ENCODE assay signal across 6 cellular contexts in the genomic region with DNA sequence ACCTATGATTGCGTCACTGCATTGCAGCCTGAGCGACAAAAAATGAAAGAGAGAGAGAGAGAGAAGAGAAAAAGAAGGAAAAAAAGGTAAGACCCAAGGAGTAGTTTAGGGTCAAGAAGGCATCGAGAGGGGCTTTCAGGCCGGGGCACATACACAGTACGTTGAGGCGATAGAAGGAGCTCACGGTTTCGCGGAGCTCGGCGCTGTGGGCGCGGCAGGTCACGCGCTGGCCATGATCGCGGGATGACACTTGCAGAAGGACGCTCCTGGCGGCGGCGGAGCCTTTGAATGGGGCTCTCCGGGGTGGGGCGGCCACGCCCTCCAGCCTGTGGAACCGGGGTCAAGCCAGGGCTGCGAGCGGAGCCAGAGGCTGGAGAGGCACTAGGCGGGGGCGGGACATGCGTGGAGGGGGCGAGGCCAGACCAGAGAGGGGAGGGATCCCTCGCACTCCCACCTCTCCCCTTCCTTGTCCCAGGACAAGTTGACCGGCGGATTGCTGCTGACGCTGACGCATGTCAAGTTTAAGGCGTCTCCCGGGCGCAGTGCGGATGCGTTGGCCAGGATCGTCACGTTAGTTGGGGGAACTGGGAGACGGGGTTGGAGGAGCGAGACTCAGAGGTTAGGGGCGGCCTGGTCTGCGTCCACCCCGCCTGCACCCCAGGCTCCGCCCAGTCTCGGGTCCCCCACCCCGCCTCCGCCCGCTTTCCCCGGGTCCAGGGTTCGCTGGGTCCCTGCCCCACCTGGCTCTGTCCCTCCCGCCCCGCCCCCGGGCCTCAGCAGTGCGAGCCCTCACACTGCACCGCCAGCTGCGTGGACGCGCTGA. TPM values are rescaled to one million over a fixed set of nuclear protein-coding genes. Genes with fewer than 3 reads are reported as not detected.
A peak's percentile ranks its signal among the peaks of the same experiment; 100 is the strongest.
DNase-seq lines count a peak whose midpoint lies in the region; ATAC-seq and TF ChIP-seq lines count a peak whose summit lies in the region.

No MANE protein-coding gene starts in this region.

- H3K36me3 Mint-ChIP-seq in activated CD8-positive, alpha-beta memory T cell treated with anti-CD3 and anti-CD28 coated beads, Interleukin-2, amount 10 ng/mL, durations not matched to agents 7 days and 5 days: peaks cover 3% of the 10 kb centered on the region

- CTCF ChIA-PET in activated CD8-positive, alpha-beta memory T cell treated with anti-CD3 and anti-CD28 coated beads, Interleukin-2, amount 10 ng/mL, durations not matched to agents 7 days and 5 days (lab: Charles Lee): interaction anchor here (1.0 to 1.2 kb wide), 2 partner anchors 11 to 85 kb away, joined by 3 read pairs; no protein-coding TSS in a partner anchor

- ATAC-seq in activated CD8-positive, alpha-beta memory T cell treated with anti-CD3 and anti-CD28 coated beads, Interleukin-2, amount 10 ng/mL, durations not matched to agents 7 days and 5 days: peak; percentile 45
- no peak for ATAC-seq in GM21360 (IDR thresholded peaks at IDR 0.05; ENCODE audit: unreplicated experiment)

- H3K4me1 ChIP-seq in cardiac muscle cell (ENCODE audit: low read depth): no peaks in the 10 kb centered on the region
- H3K4me1 ChIP-seq in transverse colon: peaks cover 12 to 20% (median 13%) of the 10 kb centered on the region in 4 donors
- H3K4me1 ChIP-seq in ovary (ENCODE audit: insufficient read depth): peaks cover 2% of the 10 kb centered on the region

- H3K9me3 Mint-ChIP-seq in activated CD8-positive, alpha-beta memory T cell treated with anti-CD3 and anti-CD28 coated beads, Interleukin-2, amount 10 ng/mL, durations not matched to agents 7 days and 5 days (ENCODE audit: low read depth): no peaks in the 10 kb centered on the region

- H3K27ac ChIP-seq in cardiac muscle cell (no peak overlapping the region), transverse colon (no peak overlapping the region), ovary (no peak overlapping the region)

- H3K9me3 ChIP-seq in cardiac muscle cell (ENCODE audit: low read depth): no peaks in the 10 kb centered on the region
- H3K9me3 ChIP-seq in transverse colon: no peaks in the 10 kb centered on the region
- peaks cover 0 to 5% of the 10 kb centered on the region in 2 donors for H3K9me3 ChIP-seq in ovary

- in situ Hi-C loops in transverse colon (cut with MboI; ENCODE audit: low pct_ligation_motif_present in 1 of 4, low pct_unique_long_range_greater_than_20kb in 1 of 4, low sequenced_read_pairs in 3 of 4): no loop called here

- TF ChIP-seq POLR2A in transverse colon (IDR thresholded peaks at IDR 0.05): no peak
- TF ChIP-seq POLR2A in ovary (IDR thresholded peaks at IDR 0.05): no peak

- H3K36me3 ChIP-seq in cardiac muscle cell (no peaks in the 10 kb centered on the region), transverse colon (no peaks in the 10 kb centered on the region), ovary (no peaks in the 10 kb centered on the region)

- H3K4me1 Mint-ChIP-seq in activated CD8-positive, alpha-beta memory T cell treated with anti-CD3 and anti-CD28 coated beads, Interleukin-2, amount 10 ng/mL, durations not matched to agents 7 days and 5 days: peaks cover 14% of the 10 kb centered on the region

- 7 to 28% methylated on average over 2 to 42 of the region's 63 CpGs for WGBS in transverse colon (ENCODE audit: low coverage in 1 of 2), 2 donors
- 1 to 5% (median 3%) methylated on average over 47 to 63 of the region's 63 CpGs for WGBS in ovary, 3 donors

- peak overlapping the region; percentile 11 for H3K4me3 Mint-ChIP-seq in activated CD8-positive, alpha-beta memory T cell treated with anti-CD3 and anti-CD28 coated beads, Interleukin-2, amount 10 ng/mL, durations not matched to agents 7 days and 5 days

- peaks cover 96% of the 10 kb centered on the region for H3K27me3 ChIP-seq in cardiac muscle cell
- peaks cover 77% of the 10 kb centered on the region for H3K27me3 ChIP-seq in transverse colon
- H3K27me3 ChIP-seq in ovary: no peaks in the 10 kb centered on the region

- H3K27ac Mint-ChIP-seq in activated CD8-positive, alpha-beta memory T cell treated with anti-CD3 and anti-CD28 coated beads, Interleukin-2, amount 10 ng/mL, durations not matched to agents 7 days and 5 days: no peak overlapping the region

- intact Hi-C loops in transverse colon (cut with DNase I; ENCODE audit: low total_unique reads) (no loop called here), ovary (cut with DNase I) (no loop called here)

- H3K27me3 Mint-ChIP-seq in activated CD8-positive, alpha-beta memory T cell treated with anti-CD3 and anti-CD28 coated beads, Interleukin-2, amount 10 ng/mL, durations not matched to agents 7 days and 5 days: peaks cover 54% of the 10 kb centered on the region

- H3K4me3 ChIP-seq in cardiac muscle cell (peak overlapping the region; percentile 0), transverse colon (peak overlapping the region in 2 of 4 donors; percentile 11 to 27), ovary (no peak overlapping the region)

- TF ChIP-seq CTCF in cardiac muscle cell (IDR thresholded peaks at IDR 0.05; ENCODE audit: low read depth, low read length): no peak
- no peak for TF ChIP-seq CTCF in transverse colon (IDR thresholded peaks at IDR 0.05)
- TF ChIP-seq CTCF in ovary (IDR thresholded peaks at IDR 0.05): no peak

- no peak for DNase-seq in activated CD8-positive, alpha-beta memory T cell treated with anti-CD3 and anti-CD28 coated beads, Interleukin-2, amount 10 ng/mL, durations not matched to agents 7 days and 5 days
- DNase-seq in activated CD8-positive, alpha-beta memory T cell treated with anti-CD3 and anti-CD28 coated beads, Interleukin-2, amount 50 U/mL, for 4 hours: no peak
- DNase-seq in cardiac muscle cell (ENCODE audit: low read depth in 1 of 2, low spot score in 1 of 2) (peak in 1 of 2 donors; percentile 49), transverse colon (peak; percentile 41), ovary (no peak)

- TF ChIP-seq EP300 in transverse colon (IDR thresholded peaks at IDR 0.05; ENCODE audit: low read depth) (no peak), ovary (IDR thresholded peaks at IDR 0.05) (no peak)

RNA-seq across cellular contexts. Expression of a gene that starts 6.9 kb away (rescaled TPM):
- not detected for total RNA-seq in activated CD8-positive, alpha-beta memory T cell treated with anti-CD3 and anti-CD28 coated beads, Interleukin-2, amount 10 ng/mL, durations not matched to agents 7 days and 5 days
- total RNA-seq in cardiac muscle cell (1.1 and 1.3 TPM in 2 replicates), transverse colon (not detected), ovary (1 to 10 TPM in 1 of 7 donors, under 1 TPM in 1, not detected in 5; 0.12 to 1.0 TPM)
- polyA plus RNA-seq in cardiac muscle cell (0.37 TPM in 1 of 2 replicates, not detected in the other), ovary (under 1 TPM in 1 of 2 donors, not detected in 1; 0.01 TPM)

RNA-seq across cellular contexts. Expression of a gene that starts 11.3 kb away (rescaled TPM):
- 1 to 10 TPM; 1.1 to 1.4 TPM for total RNA-seq in activated CD8-positive, alpha-beta memory T cell treated with anti-CD3 and anti-CD28 coated beads, Interleukin-2, amount 10 ng/mL, durations not matched to agents 7 days and 5 days
- total RNA-seq in cardiac muscle cell (3.5 and 4.2 TPM in 2 replicates), transverse colon (not detected), ovary (under 1 TPM in 2 of 7 donors, not detected in 5; 0.12 to 0.15 TPM)
- polyA plus RNA-seq in cardiac muscle cell (3.2 and 3.7 TPM in 2 replicates), ovary (under 1 TPM; 0.02 to 0.05 TPM)

RNA-seq across cellular contexts. Expression of a gene that starts 22.9 kb away (rescaled TPM):
- total RNA-seq in activated CD8-positive, alpha-beta memory T cell treated with anti-CD3 and anti-CD28 coated beads, Interleukin-2, amount 10 ng/mL, durations not matched to agents 7 days and 5 days: 1 to 10 TPM; 1.5 to 2.0 TPM
- total RNA-seq in cardiac muscle cell (126 and 134 TPM in 2 replicates), transverse colon (10 to 100 TPM in 1 of 4 donors, 1 to 10 TPM in 2, under 1 TPM in 1; 1.00 to 10.5 (median 4.5) TPM), ovary (10 to 100 TPM in 1 of 7 donors, 1 to 10 TPM in 3, under 1 TPM in 3; 0.55 to 10.1 (median 1.5) TPM)
- polyA plus RNA-seq in cardiac muscle cell (117 and 157 TPM in 2 replicates), ovary (1 to 10 TPM; 1.6 to 3.0 TPM)

RNA-seq across cellular contexts. Expression of a gene that starts 32.8 kb away (rescaled TPM):
- total RNA-seq in activated CD8-positive, alpha-beta memory T cell treated with anti-CD3 and anti-CD28 coated beads, Interleukin-2, amount 10 ng/mL, durations not matched to agents 7 days and 5 days: not detected
- total RNA-seq in cardiac muscle cell (0.09 TPM in 1 of 2 replicates, not detected in the other), transverse colon (not detected), ovary (under 1 TPM in 1 of 7 donors, not detected in 6; 0.41 TPM)
- polyA plus RNA-seq in cardiac muscle cell (not detected in 2 replicates), ovary (not detected)

RNA-seq across cellular contexts. Expression of a gene that starts 54.9 kb away (rescaled TPM):
- 10 to 100 TPM; 52.7 to 52.9 TPM for total RNA-seq in activated CD8-positive, alpha-beta memory T cell treated with anti-CD3 and anti-CD28 coated beads, Interleukin-2, amount 10 ng/mL, durations not matched to agents 7 days and 5 days
- total RNA-seq in cardiac muscle cell: 3.7 and 5.1 TPM in 2 replicates
- 6.4 and 8.5 TPM in 2 replicates for polyA plus RNA-seq in cardiac muscle cell
- 10 to 100 TPM in 3 of 4 donors, 1 to 10 TPM in 1; 7.5 to 29.5 (median 13.1) TPM for total RNA-seq in transverse colon
- 10 to 100 TPM; 10.4 to 23.7 (median 14.6) TPM for total RNA-seq in ovary
- polyA plus RNA-seq in ovary: 1 to 10 TPM; 4.8 to 5.0 TPM

Comparison
In these comparisons a context has a peak if more than half of its experiments do, and no peak if none do; other contexts are left out.
1. RNA of a gene that starts 22.9 kb away (total RNA-seq): 126 to 134 TPM in cardiac muscle cell; 1.00 to 10.5 TPM in transverse colon, 1.5 to 2.0 TPM in activated CD8-positive, alpha-beta memory T cell treated with anti-CD3 and anti-CD28 coated beads, Interleukin-2, amount 10 ng/mL, durations not matched to agents 7 days and 5 days and 0.55 to 10.1 TPM in ovary; every median in the first group is over 10 times any median in the second.